ENCODE assay signal across 2 cellular contexts in genomic region chr11:57646756-57647303, GRCh38.
TF ChIP-seq lines count a peak whose summit lies in the region.

No MANE protein-coding gene starts in this region.

TF ChIP-seq in A549, 52 proteins besides CTCF, POLR2A, EP300 and RAD21 (continued from another document):
- TF ChIP-seq FOXS1 (CRISPR knock-in tag; IDR thresholded peaks at IDR 0.05) (no peak), TP53 (CRISPR knock-in tag; IDR thresholded peaks at IDR 0.05) (no peak), BCL3 (IDR thresholded peaks at IDR 0.05) (0 out of 3 replicates have a peak, but pooled peaks have one; percentile 28), ATOH8 (CRISPR knock-in tag; IDR thresholded peaks at IDR 0.05; ENCODE audit: low read depth) (no peak), SREBF2 (IDR thresholded peaks at IDR 0.05) (no peak), ZSCAN20 (CRISPR knock-in tag; IDR thresholded peaks at IDR 0.05) (no peak), FOSL2 (IDR thresholded peaks at IDR 0.05) (no peak), FOSL2 (CRISPR knock-in tag; IDR thresholded peaks at IDR 0.05) (no peak), HES2 (IDR thresholded peaks at IDR 0.05) (no peak), HEYL (CRISPR knock-in tag; IDR thresholded peaks at IDR 0.05) (no peak), HOXB5 (CRISPR knock-in tag; IDR thresholded peaks at IDR 0.05) (no peak), NPAS2 (CRISPR knock-in tag; IDR thresholded peaks at IDR 0.05; ENCODE audit: borderline replicate concordance) (no peak), PHF8 (IDR thresholded peaks at IDR 0.05; ENCODE audit: borderline replicate concordance, low read depth) (no peak)

TF ChIP-seq in GM23338, 12 proteins besides CTCF, POLR2A, EP300 and RAD21 (continued from another document):
- TF ChIP-seq ZNF462 (CRISPR knock-in tag; IDR thresholded peaks at IDR 0.05), result no peak
- peak; percentile 73 for TF ChIP-seq STAT1 (IDR thresholded peaks at IDR 0.05; ENCODE audit: unreplicated experiment)
- peak; percentile 58; the same call in 1 of the 2 replicates for TF ChIP-seq NANOG (IDR thresholded peaks at IDR 0.05; ENCODE audit: borderline replicate concordance)
- peak; percentile 18 for TF ChIP-seq ETS1 (IDR thresholded peaks at IDR 0.05)
- TF ChIP-seq POLR2AphosphoS5 (IDR thresholded peaks at IDR 0.05; ENCODE audit: low read depth), result peak; percentile 98
- TF ChIP-seq EZH2phosphoT487 (IDR thresholded peaks at IDR 0.05; ENCODE audit: unreplicated experiment), result no peak
- no peak for TF ChIP-seq CREB1 (CRISPR knock-in tag; IDR thresholded peaks at IDR 0.05; ENCODE audit: low read depth)
- no peak for TF ChIP-seq EZH2 (IDR thresholded peaks at IDR 0.05; ENCODE audit: low read depth, unreplicated experiment)
- TF ChIP-seq JUNB (IDR thresholded peaks at IDR 0.05; ENCODE audit: unreplicated experiment), result no peak
- peak; percentile 34 for TF ChIP-seq REST (IDR thresholded peaks at IDR 0.05; ENCODE audit: unreplicated experiment)
TF ChIP-seq in GM23338: peak in this region for 5.
